ENCODE assay signal across 13 cellular contexts in genomic region chr12:124487065-124487833, GRCh38.
DNase-seq lines count a peak whose midpoint lies in the region; ATAC-seq and TF ChIP-seq lines count a peak whose summit lies in the region.
"Had no signal": no experiment of that assay in that cellular context is flagged by ENCODE, and none has a peak within 500 bp of the region (broad histone marks: within the 10 kb centered on the region; RNA-seq: fewer than 3 reads in every experiment).

No MANE protein-coding gene starts in this region.

- no peak overlapping the region for H3K4me3 ChIP-seq in OCI-LY1 (ENCODE audit: low read depth, low read length, poor library complexity, severe bottlenecking)
- H3K4me3 ChIP-seq in lower lobe of right lung, result no peak overlapping the region
- no peak overlapping the region for H3K4me3 ChIP-seq in WERI-Rb-1 (ENCODE audit: low read depth, low read length)

- DNase-seq in chondrocyte (ENCODE audit: low spot score) (peak; percentile 62), lower lobe of right lung (no peak), superior temporal gyrus (ENCODE audit: extremely low spot score) (peak; percentile 64), WERI-Rb-1 (no peak), ACHN (no peak), COR-L47 (lab: John Stamatoyannopoulos, UW) (no peak)
- DNase-seq: activated CD8-positive, alpha-beta memory T cell treated with anti-CD3 and anti-CD28 coated beads, Interleukin-2, amount 50 U/mL, for 48 hours; DMS79; NCI-H345; RPMI8226 had no signal

- in situ Hi-C loops in ACHN (cut with HindIII; ENCODE audit: low pct_ligation_motif_present, low pct_unique_long_range_greater_than_20kb, low sequenced_read_pairs), result no loop called here

- no peaks in the 10 kb centered on the region for H3K27me3 Mint-ChIP-seq in chondrocyte (ENCODE audit: low read depth)

- H3K36me3 ChIP-seq in OCI-LY1 (ENCODE audit: insufficient read depth, low read length) (no peaks in the 10 kb centered on the region), lower lobe of right lung (peaks cover 62% of the 10 kb centered on the region), WERI-Rb-1 (peaks cover 89% of the 10 kb centered on the region)

- TF ChIP-seq CTCF in OCI-LY1 (IDR thresholded peaks at IDR 0.05; ENCODE audit: low read length) (no peak), chondrocyte (IDR thresholded peaks at IDR 0.05) (no peak), lower lobe of right lung (IDR thresholded peaks at IDR 0.05) (no peak), WERI-Rb-1 (IDR thresholded peaks at IDR 0.05; ENCODE audit: low read depth, low read length) (no peak)

- no peaks in the 10 kb centered on the region for H4K20me1 ChIP-seq in OCI-LY1 (ENCODE audit: insufficient read depth, low read length)

- peaks cover 10% of the 10 kb centered on the region for H3K4me1 Mint-ChIP-seq in chondrocyte (ENCODE audit: low read depth)

- H3K9me3 Mint-ChIP-seq in chondrocyte (ENCODE audit: low read depth), result no peaks in the 10 kb centered on the region

- peaks cover 6% of the 10 kb centered on the region for H3K36me3 Mint-ChIP-seq in chondrocyte (ENCODE audit: low read depth)

- no peaks in the 10 kb centered on the region for H3K27me3 ChIP-seq in OCI-LY1 (ENCODE audit: insufficient read depth, low read length)
- H3K27me3 ChIP-seq in lower lobe of right lung (ENCODE audit: low read depth), result no peaks in the 10 kb centered on the region
- no peaks in the 10 kb centered on the region for H3K27me3 ChIP-seq in WERI-Rb-1 (ENCODE audit: insufficient read depth, low read depth, severe bottlenecking)

- no peak overlapping the region for H3K4me3 Mint-ChIP-seq in chondrocyte (ENCODE audit: unreplicated experiment)

- H3K27ac ChIP-seq in OCI-LY1 (ENCODE audit: low read depth, low read length, poor library complexity, severe bottlenecking) (peak overlapping the region; percentile 87), lower lobe of right lung (peak overlapping the region; percentile 9), WERI-Rb-1 (no peak overlapping the region)
- H3K27ac ChIP-seq: epithelial cell of prostate, KMS-11 had no signal

- no peaks in the 10 kb centered on the region for H3K9me2 ChIP-seq in OCI-LY1 (ENCODE audit: low read depth, low read length)

- intact Hi-C loops in lower lobe of right lung (cut with DNase I), result no loop called here

- H3K9me3 ChIP-seq in OCI-LY1 (ENCODE audit: low read length), result no peaks in the 10 kb centered on the region
- no peaks in the 10 kb centered on the region for H3K9me3 ChIP-seq in lower lobe of right lung
- H3K9me3 ChIP-seq in WERI-Rb-1 (ENCODE audit: severe bottlenecking), result no peaks in the 10 kb centered on the region

- no peaks in the 10 kb centered on the region for H3K79me2 ChIP-seq in OCI-LY1 (ENCODE audit: insufficient read depth, low read length)

- H3K4me2 ChIP-seq in OCI-LY1 (ENCODE audit: low read length), result peak overlapping the region; percentile 43; the same call in 1 of the 2 replicates
- H3K4me2 ChIP-seq: KMS-11 had no signal

- H3F3A ChIP-seq in OCI-LY1 (ENCODE audit: insufficient read depth, low read length), result no peaks in the 10 kb centered on the region; the same call in 1 of the 2 replicates

- no peak for ATAC-seq in lower lobe of right lung

- peak overlapping the region; percentile 33 for H3K9ac ChIP-seq in OCI-LY1 (ENCODE audit: low read length)
- H3K9ac ChIP-seq: KMS-11 had no signal

- peaks cover 30% of the 10 kb centered on the region for H3K4me1 ChIP-seq in OCI-LY1 (ENCODE audit: insufficient read depth, low read length, severe bottlenecking)
- peaks cover 18% of the 10 kb centered on the region for H3K4me1 ChIP-seq in lower lobe of right lung

- no peak overlapping the region for H3K27ac Mint-ChIP-seq in chondrocyte (ENCODE audit: unreplicated experiment)

- H2AFZ ChIP-seq in OCI-LY1 (ENCODE audit: low read length), result no peak overlapping the region

Comparison
In these comparisons a context has a peak if more than half of its experiments do, and no peak if none do; other contexts are left out.
1. DNase-seq: peak in chondrocyte (single experiment) and superior temporal gyrus (single experiment); none in lower lobe of right lung (single experiment), WERI-Rb-1 (single experiment), ACHN (single experiment) and COR-L47 (single experiment).